In the genomic region with DNA sequence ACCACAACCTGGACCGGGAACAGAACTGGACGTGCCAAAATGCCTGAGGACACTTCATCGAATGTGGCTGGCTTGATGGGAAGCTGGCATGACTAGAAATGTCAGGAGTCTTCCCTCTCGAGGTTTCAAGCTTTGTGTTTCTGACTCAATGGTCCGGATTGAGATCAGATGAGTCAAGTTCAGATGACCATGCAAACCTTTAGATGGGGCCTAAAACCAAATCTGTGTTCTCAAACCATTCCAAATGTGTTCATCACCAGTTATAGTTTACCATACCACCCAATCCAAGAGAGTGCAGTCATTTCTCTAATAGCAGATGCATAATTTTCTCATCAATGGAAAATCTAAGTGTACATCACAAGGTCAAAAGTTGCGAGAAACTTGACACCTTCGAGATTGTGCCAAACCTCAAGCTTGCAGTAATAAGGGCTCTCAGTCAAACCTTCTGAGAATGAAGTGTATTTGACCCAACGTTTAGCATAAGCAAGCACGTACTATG, we compare ENCODE assay signal across 13 cellular contexts.
DNase-seq lines count a peak whose midpoint lies in the region; ATAC-seq and TF ChIP-seq lines count a peak whose summit lies in the region.
"Had no signal": no experiment of that assay in that cellular context is flagged by ENCODE, and none has a peak within 500 bp of the region (broad histone marks: within the 10 kb centered on the region; RNA-seq: fewer than 3 reads in every experiment).

No MANE protein-coding gene starts in this region.

- peak; percentile 23 for DNase-seq in EL
- DNase-seq in RWPE2 (ENCODE audit: low spot score): no peak
- peak; percentile 6 for DNase-seq in fibroblast of the conjunctiva (ENCODE audit: low read depth)
- no peak for DNase-seq in stimulated activated effector memory CD8-positive, alpha-beta T cell treated with anti-CD3 and anti-CD28 coated beads, Interleukin-12 subunit alpha, Interleukin-12 subunit beta, amount 100 ng/mL, for 72 hours (ENCODE audit: low spot score in 2 of 2)
- DNase-seq in NCI-H1105 (lab: John Stamatoyannopoulos, UW): no peak
- no peak for DNase-seq in NCI-H2107 treated with DMSO at 0.1 percent for 48 hours (lab: John Stamatoyannopoulos, UW; ENCODE audit: unreplicated experiment)
- DNase-seq in NCI-H526 (lab: John Stamatoyannopoulos, UW): no peak
- DNase-seq: activated effector memory CD4-positive, alpha-beta T cell treated with anti-CD3 and anti-CD28 coated beads, Interleukin-2, amount 50 U/mL, for 16 hours; endodermal cell; NCI-H1092 treated with DMSO at 0.1 percent for 48 hours; NCI-H226; thyroid gland had no signal

- no peaks in the 10 kb centered on the region for H3K36me3 Mint-ChIP-seq in stimulated activated effector memory CD8-positive, alpha-beta T cell treated with anti-CD3 and anti-CD28 coated beads, Interleukin-12 subunit alpha, Interleukin-12 subunit beta, amount 100 ng/mL, for 72 hours

- TF ChIP-seq CTCF in RWPE2 (IDR thresholded peaks at IDR 0.05; ENCODE audit: poor library complexity, severe bottlenecking): no peak

- peak; percentile 15; the same call in 1 of the 3 replicates for ATAC-seq in RWPE2 (ENCODE audit: low read depth)
- peak; percentile 86 for ATAC-seq in stimulated activated effector memory CD8-positive, alpha-beta T cell treated with anti-CD3 and anti-CD28 coated beads, Interleukin-12 subunit alpha, Interleukin-12 subunit beta, amount 100 ng/mL, for 72 hours
- ATAC-seq: left lobe of liver had no signal

- peak overlapping the region; percentile 76 for H3K27ac Mint-ChIP-seq in stimulated activated effector memory CD8-positive, alpha-beta T cell treated with anti-CD3 and anti-CD28 coated beads, Interleukin-12 subunit alpha, Interleukin-12 subunit beta, amount 100 ng/mL, for 72 hours

- no peaks in the 10 kb centered on the region for H3K9me3 Mint-ChIP-seq in stimulated activated effector memory CD8-positive, alpha-beta T cell treated with anti-CD3 and anti-CD28 coated beads, Interleukin-12 subunit alpha, Interleukin-12 subunit beta, amount 100 ng/mL, for 72 hours
- H3K9me3 Mint-ChIP-seq: endodermal cell had no signal

- H3K36me3 ChIP-seq in RWPE2 (ENCODE audit: low read depth): no peaks in the 10 kb centered on the region
- H3K36me3 ChIP-seq: thyroid gland had no signal

- H3K4me1 Mint-ChIP-seq in stimulated activated effector memory CD8-positive, alpha-beta T cell treated with anti-CD3 and anti-CD28 coated beads, Interleukin-12 subunit alpha, Interleukin-12 subunit beta, amount 100 ng/mL, for 72 hours: peaks cover 38% of the 10 kb centered on the region

- H3K4me1 ChIP-seq in RWPE2 (ENCODE audit: insufficient read depth, poor library complexity, severe bottlenecking): no peaks in the 10 kb centered on the region
- H3K4me1 ChIP-seq: thyroid gland had no signal

- H3K27ac ChIP-seq in RWPE2 (ENCODE audit: poor library complexity, severe bottlenecking): no peak overlapping the region
- H3K27ac ChIP-seq: thyroid gland had no signal

- H3K4me3 Mint-ChIP-seq in stimulated activated effector memory CD8-positive, alpha-beta T cell treated with anti-CD3 and anti-CD28 coated beads, Interleukin-12 subunit alpha, Interleukin-12 subunit beta, amount 100 ng/mL, for 72 hours: peak overlapping the region; percentile 24
- H3K4me3 Mint-ChIP-seq: endodermal cell had no signal

- H3K4me3 ChIP-seq in RWPE2 (ENCODE audit: severe bottlenecking): no peak overlapping the region
- H3K4me3 ChIP-seq: thyroid gland had no signal

- no peaks in the 10 kb centered on the region for H3K27me3 ChIP-seq in RWPE2 (ENCODE audit: insufficient read depth, poor library complexity, severe bottlenecking)
- H3K27me3 ChIP-seq: thyroid gland had no signal

- no peaks in the 10 kb centered on the region for H3K9me3 ChIP-seq in RWPE2 (ENCODE audit: severe bottlenecking)
- H3K9me3 ChIP-seq: thyroid gland had no signal

Comparison
In these comparisons a context has a peak if more than half of its experiments do, and no peak if none do; other contexts are left out.
1. DNase-seq: peak in EL (single experiment) and fibroblast of the conjunctiva (single experiment); none in RWPE2 (single experiment), stimulated activated effector memory CD8-positive, alpha-beta T cell treated with anti-CD3 and anti-CD28 coated beads, Interleukin-12 subunit alpha, Interleukin-12 subunit beta, amount 100 ng/mL, for 72 hours (0 of 2), NCI-H1105 (single experiment), NCI-H2107 treated with DMSO at 0.1 percent for 48 hours (single experiment) and NCI-H526 (0 of 2).